In genomic region chr9:136623016-136623848, GRCh38 we compare ENCODE assay signal across 20 cellular contexts. TPM values are rescaled to one million over a fixed set of nuclear protein-coding genes. Genes with fewer than 3 reads are reported as not detected.
DNase-seq lines count a peak whose midpoint lies in the region; ATAC-seq, FAIRE-seq and TF ChIP-seq lines count a peak whose summit lies in the region.
"Had no signal": no experiment of that assay in that cellular context is flagged by ENCODE, and none has a peak within 500 bp of the region (broad histone marks: within the 10 kb centered on the region; RNA-seq: fewer than 3 reads in every experiment).

No MANE protein-coding gene starts in this region.

- H3K4me3 ChIP-seq in A549 (no peak overlapping the region), HUES6 (ENCODE audit: low read depth, low read length) (no peak overlapping the region), mammary epithelial cell (replicated peaks in 1 of 3; ENCODE audit: insufficient read depth in 1 of 3, low read depth in 2 of 3, low read length in 3 of 3) (peak overlapping the region in 1 of 3 experiments; percentile 7), mesenchymal stem cell (ENCODE audit: insufficient read depth in 1 of 2, low read depth in 1 of 2, low read length in 2 of 2) (no peak overlapping the region)
- H3K4me3 ChIP-seq: upper lobe of right lung had no signal

- H2BK120ac ChIP-seq in mesenchymal stem cell (ENCODE audit: low read depth, low read length) = peak overlapping the region; percentile 93

- H2AFZ ChIP-seq in mammary epithelial cell (ENCODE audit: low read depth, low read length) (no peak overlapping the region), mesenchymal stem cell (ENCODE audit: low read depth, low read length) (no peak overlapping the region)

- H3K14ac ChIP-seq in mesenchymal stem cell (ENCODE audit: low read length in 2 of 2) = peak overlapping the region in 1 of 2 experiments; percentile 19

- no peak for FAIRE-seq in A549 (lab: Jason Lieb, UNC)
- FAIRE-seq: GM18507, RCC 7860 had no signal

- no peaks in the 10 kb centered on the region for H3K79me1 ChIP-seq in mesenchymal stem cell (replicated peaks; ENCODE audit: low read length, poor library complexity, severe bottlenecking)

- peak overlapping the region; percentile 96 for H4K91ac ChIP-seq in mesenchymal stem cell (ENCODE audit: low read length)

- H2BK15ac ChIP-seq in mesenchymal stem cell (ENCODE audit: low read depth, poor library complexity, severe bottlenecking) = peak overlapping the region; percentile 94

- H3K27me3 ChIP-seq in HUES6 (ENCODE audit: control insufficient read depth, insufficient read depth, low read length) = no peaks in the 10 kb centered on the region
- no peaks in the 10 kb centered on the region for H3K27me3 ChIP-seq in mammary epithelial cell (ENCODE audit: insufficient read depth, low read length)
- H3K27me3 ChIP-seq in mesenchymal stem cell (ENCODE audit: control insufficient read depth in 1 of 2, insufficient read depth in 1 of 2, low read length in 2 of 2) = peaks cover 0 to 20% of the 10 kb centered on the region in 2 experiments
- H3K27me3 ChIP-seq: upper lobe of right lung had no signal

- peak overlapping the region; percentile 49 to 56 for H3K4ac ChIP-seq in mesenchymal stem cell (ENCODE audit: low read depth in 1 of 2, low read length in 2 of 2)

- H3K4me2 ChIP-seq in A549 (no peak overlapping the region), mammary epithelial cell (ENCODE audit: insufficient read depth, low read depth, low read length) (peak overlapping the region; percentile 80), mesenchymal stem cell (ENCODE audit: low read length, poor library complexity, severe bottlenecking) (no peak overlapping the region)

- peaks cover 40% of the 10 kb centered on the region for H3K4me1 ChIP-seq in A549
- peaks cover 10% of the 10 kb centered on the region; the same call in 1 of the 2 replicates for H3K4me1 ChIP-seq in HUES6 (ENCODE audit: control insufficient read depth, insufficient read depth, low read length)
- peaks cover 63% of the 10 kb centered on the region for H3K4me1 ChIP-seq in mammary epithelial cell (ENCODE audit: insufficient read depth, low read length)
- peaks cover 74% of the 10 kb centered on the region for H3K4me1 ChIP-seq in mesenchymal stem cell (ENCODE audit: control insufficient read depth, insufficient read depth, low read depth, low read length)

- no peak for TF ChIP-seq RAD21 in A549 (conservative IDR thresholded peaks at IDR 0.05 in 1 of 2, IDR thresholded peaks at IDR 0.05 in 1 of 2)

- H2BK12ac ChIP-seq in mesenchymal stem cell (ENCODE audit: low read length in 2 of 2) = peak overlapping the region; percentile 72 to 94

- 87% methylated on average over 8 of the region's 19 CpGs for WGBS in A549 (ENCODE audit: missing lambda C conversion rate)
- WGBS in mammary epithelial cell (ENCODE audit: low coverage, missing lambda C conversion rate) = 22% methylated on average over 6 of the region's 19 CpGs
- 92% methylated on average over 19 of the region's 19 CpGs for WGBS in mesenchymal stem cell

- no peak for DNase-seq in A549 (ENCODE audit: low read depth in 1 of 2, low spot score in 1 of 2)
- DNase-seq in mammary epithelial cell = peak; percentile 65
- DNase-seq in mesenchymal stem cell = no peak
- no peak for DNase-seq in NCI-H146 (lab: John Stamatoyannopoulos, UW)
- DNase-seq: amniotic stem cell; CD8-positive, alpha-beta memory T cell; effector memory CD4-positive, alpha-beta T cell; GOT3; hippocampal formation; islet precursor cell; KG1; NCI-H82; stimulated activated naive CD4-positive, alpha-beta T cell treated with Interleukin-2 at 50 U/mL for 16 hours; upper lobe of right lung had no signal

- TSS peak; percentile 91 for BruUV-seq in mammary epithelial cell (replicated peaks; lab: Mats Ljungman, UMichigan)

- H2BK5ac ChIP-seq in mesenchymal stem cell (ENCODE audit: low read depth, low read length, poor library complexity, severe bottlenecking) = no peak overlapping the region

- H3K9me3 ChIP-seq in A549 = no peaks in the 10 kb centered on the region
- no peaks in the 10 kb centered on the region for H3K9me3 ChIP-seq in HUES6 (ENCODE audit: control insufficient read depth, insufficient read depth, low read depth, low read length)
- H3K9me3 ChIP-seq in mammary epithelial cell (replicated peaks; ENCODE audit: insufficient read depth, low read length) = no peaks in the 10 kb centered on the region
- H3K9me3 ChIP-seq in mesenchymal stem cell (ENCODE audit: control insufficient read depth, low read length) = no peaks in the 10 kb centered on the region
- H3K9me3 ChIP-seq: upper lobe of right lung had no signal

- no peaks in the 10 kb centered on the region for H3K79me2 ChIP-seq in mammary epithelial cell (ENCODE audit: insufficient read depth, low read length)

- peak overlapping the region; percentile 85 for H4K8ac ChIP-seq in mesenchymal stem cell (ENCODE audit: low read length)

- dilution Hi-C loops in mammary epithelial cell (cut with HindIII; ENCODE audit: low sequenced_read_pairs) = no loop called here

- intact Hi-C loops in mammary epithelial cell (cut with micrococcal nuclease) = no loop called here

- in situ Hi-C loops in mammary epithelial cell (cut with MboI; ENCODE audit: low sequenced_read_pairs in 2 of 2) = loop anchor here (5.0 to 10.0 kb wide), 2 partner anchors 76 to 88 kb away; partner anchors contain the start of gene NOTCH1 (in 1 of the 2)

- CTCF ChIA-PET in A549 (lab: Yijun Ruan, JAX) (interaction anchor here (0.6 to 10.1 kb wide), 19 partner anchors 8 to 136 kb away, joined by 3 to 776 read pairs (median 5); no protein-coding TSS in a partner anchor), mammary epithelial cell (lab: Charles Lee; ENCODE audit: low non-redundant PET) (interaction anchor here (0.6 kb wide), 1 partner anchor 138 kb away, joined by 4 read pairs; no protein-coding TSS in a partner anchor)

- TF ChIP-seq CTCF in A549 (IDR thresholded peaks at IDR 0.05) (no peak), mammary epithelial cell (conservative IDR thresholded peaks at IDR 0.05 in 1 of 2, IDR thresholded peaks at IDR 0.05 in 1 of 2; ENCODE audit: extremely low read depth in 1 of 2, insufficient read depth in 1 of 2, low read depth in 1 of 2, low read length in 2 of 2) (peak in 1 of 2 donors; percentile 16)

- no peaks in the 10 kb centered on the region for H3K36me3 ChIP-seq in HUES6 (ENCODE audit: control insufficient read depth, insufficient read depth, low read length)
- H3K36me3 ChIP-seq in mammary epithelial cell (ENCODE audit: insufficient read depth, low read length) = no peaks in the 10 kb centered on the region
- H3K36me3 ChIP-seq in mesenchymal stem cell (ENCODE audit: control insufficient read depth in 1 of 2, insufficient read depth in 2 of 2, low read depth in 1 of 2, low read length in 2 of 2) = no peaks in the 10 kb centered on the region
- H3K36me3 ChIP-seq: upper lobe of right lung had no signal

- no peak overlapping the region for H3K23ac ChIP-seq in mesenchymal stem cell (ENCODE audit: low read length in 2 of 2)

- POLR2A ChIA-PET in A549 (lab: Yijun Ruan, JAX) = no interaction called here

- no peak for TF ChIP-seq EP300 in A549 (IDR thresholded peaks at IDR 0.05)

- H3K18ac ChIP-seq in mesenchymal stem cell (ENCODE audit: low read depth in 1 of 2, low read length in 2 of 2) = peak overlapping the region; percentile 79 to 82

- H3K9ac ChIP-seq in HUES6 (ENCODE audit: low read length) (no peak overlapping the region), mammary epithelial cell (ENCODE audit: insufficient read depth, low read length) (peak overlapping the region; percentile 85), mesenchymal stem cell (ENCODE audit: low read length) (no peak overlapping the region)

- ATAC-seq in A549 (no peak), GM18868 (IDR thresholded peaks at IDR 0.05; ENCODE audit: unreplicated experiment) (no peak), GM21360 (IDR thresholded peaks at IDR 0.05; ENCODE audit: unreplicated experiment) (no peak), GM18505 (IDR thresholded peaks at IDR 0.05; ENCODE audit: unreplicated experiment) (no peak)
- ATAC-seq: upper lobe of right lung had no signal

- no peaks in the 10 kb centered on the region for H4K20me1 ChIP-seq in mammary epithelial cell (ENCODE audit: insufficient read depth, low read length)

- H2AK5ac ChIP-seq in mesenchymal stem cell (ENCODE audit: low read length, severe bottlenecking) = peak overlapping the region; percentile 82

- H3K27ac ChIP-seq in A549 = peak overlapping the region; percentile 10 to 68; a peak in 5 of 6 replicates
- H3K27ac ChIP-seq in HUES6 (ENCODE audit: low read depth, low read length) = peak overlapping the region; percentile 14; the same call in 1 of the 2 replicates
- H3K27ac ChIP-seq in mammary epithelial cell (ENCODE audit: insufficient read depth, low read depth, low read length) = peak overlapping the region; percentile 92
- H3K27ac ChIP-seq in mesenchymal stem cell (ENCODE audit: low read length, poor library complexity, severe bottlenecking) = no peak overlapping the region
- H3K27ac ChIP-seq: upper lobe of right lung had no signal

- TF ChIP-seq POLR2A in A549 (IDR thresholded peaks at IDR 0.05; ENCODE audit: low read length) (no peak), GM18505 (IDR thresholded peaks at IDR 0.05; ENCODE audit: borderline replicate concordance, extremely low read depth, insufficient read depth, insufficient read length) (no peak)

TF ChIP-seq in A549, 52 proteins besides CTCF, POLR2A, EP300 and RAD21 (continues in another document):
- TF ChIP-seq SMC3 (IDR thresholded peaks at IDR 0.05) (no peak), ATOH8 (CRISPR knock-in tag; IDR thresholded peaks at IDR 0.05; ENCODE audit: low read depth) (no peak), HES2 (IDR thresholded peaks at IDR 0.05) (no peak), JUNB (IDR thresholded peaks at IDR 0.05) (no peak)

RNA-seq across cellular contexts. Expression of gene EGFL7, which starts 39.5 kb away (rescaled TPM):
- 15.3 and 19.9 TPM in 2 replicates for polyA plus RNA-seq in A549 (2011; rRNA removed)
- 49.6 and 71.8 TPM in 2 replicates for polyA plus RNA-seq in A549 (2012; cell fraction: cytosol; rRNA removed)
- 70.7 and 117 TPM in 2 replicates for polyA plus RNA-seq in A549 (2012; cell fraction: nucleus; rRNA removed)
- 28.9 to 34.4 TPM (median 32.3 TPM) in 3 replicates for polyA plus RNA-seq in A549 (2017; fragmentation: RNase III; extraction: RNeasy Plus Mini Kit Qiagen cat#74134 plus additional on column Dnase treatment)
- polyA minus RNA-seq in A549 (2011; rRNA and poly(A)+ RNA removed) = 3.1 and 5.9 TPM in 2 replicates
- total RNA-seq in mammary epithelial cell = 1 to 10 TPM; 2.8 to 8.2 TPM
- polyA plus RNA-seq in mammary epithelial cell = 8.7 TPM
- polyA minus RNA-seq in mammary epithelial cell = 1.9 TPM
- 29.0 TPM for polyA plus RNA-seq in mesenchymal stem cell (2013, experiment 1 of 2)
- 30.0 TPM for polyA plus RNA-seq in mesenchymal stem cell (2013, experiment 2 of 2)
